8 cellular contexts compared by ENCODE assay signal in the genomic region with DNA sequence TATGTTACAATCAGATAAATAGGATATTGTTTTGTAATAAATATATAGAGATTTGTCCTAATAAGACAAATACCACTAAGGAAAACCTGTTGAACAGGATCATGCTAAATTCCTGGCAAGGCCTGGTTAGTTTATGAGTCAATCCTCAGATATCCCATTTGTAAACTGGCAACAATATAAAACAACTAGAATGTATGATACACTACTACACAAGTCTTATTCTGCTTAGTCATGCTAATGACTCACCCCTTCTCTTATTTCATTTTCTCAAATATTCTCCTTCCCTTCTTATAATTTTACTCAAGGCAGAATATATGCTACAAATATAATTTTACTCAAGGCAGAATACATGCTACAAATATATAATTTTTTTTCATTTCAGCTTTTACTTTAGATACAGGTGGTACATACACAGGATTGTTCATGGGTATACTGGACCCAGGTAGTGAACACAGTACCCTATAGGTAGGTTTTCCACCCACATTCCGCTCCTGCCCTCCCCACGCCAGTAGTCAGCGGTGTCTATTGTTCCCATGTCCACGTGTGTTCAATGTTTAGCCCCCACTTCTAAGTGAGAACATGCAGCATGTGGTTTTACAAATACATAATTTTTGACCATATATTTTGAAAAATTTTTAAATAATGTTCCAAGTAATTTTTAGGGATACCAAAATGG. TPM values are rescaled to one million over a fixed set of nuclear protein-coding genes. Genes with fewer than 3 reads are reported as not detected.
DNase-seq lines count a peak whose midpoint lies in the region; ATAC-seq, FAIRE-seq and TF ChIP-seq lines count a peak whose summit lies in the region.

No MANE protein-coding gene starts in this region.

- TF ChIP-seq POLR2A in A549 (IDR thresholded peaks at IDR 0.05; ENCODE audit: low read length): no peak

- H3K9me2 ChIP-seq in Karpas-422 (replicated peaks; ENCODE audit: insufficient read depth, low read length): no peaks in the 10 kb centered on the region

- POLR2A ChIA-PET in A549 (lab: Yijun Ruan, JAX): no interaction called here

- CTCF ChIA-PET in A549 (lab: Yijun Ruan, JAX): interaction anchor here (1.5 kb wide), 1 partner anchor 14 kb away, joined by 5 read pairs; no protein-coding TSS in a partner anchor

- DNase-seq in A549 (ENCODE audit: low read depth in 1 of 2, low spot score in 1 of 2): peak; percentile 87 to 89
- no peak for DNase-seq in Karpas-422
- DNase-seq in bronchial epithelial cell (ENCODE audit: low read depth): peak; percentile 99
- no peak for DNase-seq in lung (ENCODE audit: low spot score)
- DNase-seq in activated naive CD4-positive, alpha-beta T cell treated with Interleukin-2 at 50 U/mL for 16 hours: no peak
- DNase-seq in SHP77 treated with DMSO at 0.1 percent for 48 hours (lab: John Stamatoyannopoulos, UW): no peak

- H3K27ac ChIP-seq in A549: peak overlapping the region; percentile 92
- H3K27ac ChIP-seq in Karpas-422 (ENCODE audit: low read length): peak overlapping the region; percentile 31; the same call in 1 of the 2 replicates
- H3K27ac ChIP-seq in lung (ENCODE audit: low read depth in 1 of 2, low read length in 1 of 2): peak overlapping the region; percentile 79 to 80

- H2AFZ ChIP-seq in Karpas-422 (ENCODE audit: low read length): no peak overlapping the region

- peak overlapping the region; percentile 84 for H3K4me2 ChIP-seq in A549
- no peak overlapping the region for H3K4me2 ChIP-seq in Karpas-422 (ENCODE audit: low read depth, low read length, poor library complexity, severe bottlenecking)

- H3K36me3 ChIP-seq in Karpas-422 (ENCODE audit: insufficient read depth, low read length) (peaks cover 39% of the 10 kb centered on the region; the same call in 1 of the 2 replicates), bronchial epithelial cell (ENCODE audit: control insufficient read depth, insufficient read depth, low read length) (peaks cover 8% of the 10 kb centered on the region), lung (ENCODE audit: control insufficient read depth in 2 of 2, insufficient read depth in 2 of 2, low read length in 2 of 2) (peaks cover 10 to 12% of the 10 kb centered on the region in 2 donors)

- TF ChIP-seq EP300 in A549 (IDR thresholded peaks at IDR 0.05): peak in 1 of 2 experiments; percentile 26; a peak in 2 of 5 replicates

- H3K79me2 ChIP-seq in Karpas-422 (ENCODE audit: low read length): peaks cover 87% of the 10 kb centered on the region

- peaks cover 67% of the 10 kb centered on the region for H3K4me1 ChIP-seq in A549
- peaks cover 36% of the 10 kb centered on the region for H3K4me1 ChIP-seq in Karpas-422 (ENCODE audit: low read length)
- peaks cover 5 to 18% of the 10 kb centered on the region in 2 donors for H3K4me1 ChIP-seq in lung (ENCODE audit: control insufficient read depth in 2 of 2, insufficient read depth in 2 of 2, low read length in 2 of 2)

- FAIRE-seq in A549 (lab: Jason Lieb, UNC): peak; percentile 23
- no peak for FAIRE-seq in bronchial epithelial cell (lab: Jason Lieb, UNC)

- H3K4me3 ChIP-seq in A549 (peak overlapping the region; percentile 4; the same call in 1 of the 3 replicates), Karpas-422 (ENCODE audit: low read length) (no peak overlapping the region), bronchial epithelial cell (ENCODE audit: low read depth, low read length) (no peak overlapping the region), lung (no peak overlapping the region)

- no peak for TF ChIP-seq RAD21 in A549 (conservative IDR thresholded peaks at IDR 0.05 in 1 of 2, IDR thresholded peaks at IDR 0.05 in 1 of 2)

- WGBS in A549 (ENCODE audit: missing lambda C conversion rate): 16% methylated on average over 4 of the region's 4 CpGs
- WGBS in lung, 2 donors: 88 to 93% methylated on average over 4 of the region's 4 CpGs

- peak; percentile 87 to 91 for ATAC-seq in A549
- ATAC-seq in lung (ENCODE audit: insufficient read depth, low FRiP score): peak; percentile 81
- no peak for ATAC-seq in GM18870 (IDR thresholded peaks at IDR 0.05; ENCODE audit: unreplicated experiment)
- no peak for ATAC-seq in HG02885 (IDR thresholded peaks at IDR 0.05; ENCODE audit: poor library complexity, unreplicated experiment)

- H3K27me3 ChIP-seq in Karpas-422 (ENCODE audit: low read length) (no peaks in the 10 kb centered on the region), bronchial epithelial cell (ENCODE audit: control insufficient read depth, insufficient read depth, low read length) (no peaks in the 10 kb centered on the region), lung (ENCODE audit: control insufficient read depth, insufficient read depth) (no peaks in the 10 kb centered on the region)

- no peak for TF ChIP-seq CTCF in A549 (IDR thresholded peaks at IDR 0.05)
- TF ChIP-seq CTCF in bronchial epithelial cell (IDR thresholded peaks at IDR 0.05; ENCODE audit: insufficient read depth, low read length, severe bottlenecking): no peak
- no peak for TF ChIP-seq CTCF in lung (IDR thresholded peaks at IDR 0.05; ENCODE audit: control extremely low read depth, extremely low read depth)

- no peaks in the 10 kb centered on the region for H3K9me3 ChIP-seq in A549
- no peaks in the 10 kb centered on the region for H3K9me3 ChIP-seq in Karpas-422 (ENCODE audit: low read length)
- H3K9me3 ChIP-seq in lung (ENCODE audit: control insufficient read depth in 2 of 2, insufficient read depth in 1 of 2, low read length in 1 of 2): no peaks in the 10 kb centered on the region

- peaks cover 26% of the 10 kb centered on the region for H4K20me1 ChIP-seq in Karpas-422 (ENCODE audit: insufficient read depth, low read depth, low read length)

- no peak overlapping the region for H3K9ac ChIP-seq in Karpas-422 (ENCODE audit: low read length)

TF ChIP-seq in A549, 52 proteins besides CTCF, POLR2A, EP300 and RAD21 (continues in another document):
- TF ChIP-seq TP53 (CRISPR knock-in tag; IDR thresholded peaks at IDR 0.05): peak; percentile 18; the same call in 1 of the 2 replicates
- peak; percentile 96 for TF ChIP-seq JUNB (IDR thresholded peaks at IDR 0.05)
- peak; percentile 98 for TF ChIP-seq FOSL2 (IDR thresholded peaks at IDR 0.05)
- TF ChIP-seq FOSL2 (CRISPR knock-in tag; IDR thresholded peaks at IDR 0.05): peak; percentile 99
- peak; percentile 60; the same call in 1 of the 2 replicates for TF ChIP-seq GATA3 (IDR thresholded peaks at IDR 0.05; ENCODE audit: borderline replicate concordance)
- peak; percentile 100 for TF ChIP-seq MAFK (IDR thresholded peaks at IDR 0.05; ENCODE audit: partially characterized antibody)
- no peak for TF ChIP-seq EHF (CRISPR knock-in tag; IDR thresholded peaks at IDR 0.05)
- TF ChIP-seq, protein P1, sequence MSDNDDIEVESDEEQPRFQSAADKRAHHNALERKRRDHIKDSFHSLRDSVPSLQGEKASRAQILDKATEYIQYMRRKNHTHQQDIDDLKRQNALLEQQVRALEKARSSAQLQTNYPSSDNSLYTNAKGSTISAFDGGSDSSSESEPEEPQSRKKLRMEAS (IDR thresholded peaks at IDR 0.05): peak; percentile 36; the same call in 1 of the 2 replicates
- TF ChIP-seq RCOR1 (IDR thresholded peaks at IDR 0.05; ENCODE audit: low read depth, low read length): no peak
- TF ChIP-seq JUN (IDR thresholded peaks at IDR 0.05): peak; percentile 13 to 70; a peak in 1 of 5 replicates
- TF ChIP-seq CEBPB (IDR thresholded peaks at IDR 0.05): peak in 1 of 2 experiments; percentile 46; a peak in 2 of 4 replicates
- TF ChIP-seq NFE2L2 (conservative IDR thresholded peaks at IDR 0.05; ENCODE audit: low read length): peak; percentile 96

RNA-seq across cellular contexts. Expression of a gene that starts 6.3 kb away (rescaled TPM):
- polyA plus RNA-seq in A549 (2011; rRNA removed) (62.6 and 73.0 TPM in 2 replicates), A549 (2017; fragmentation: RNase III; extraction: RNeasy Plus Mini Kit Qiagen cat#74134 plus additional on column Dnase treatment) (46.7 to 50.4 TPM (median 47.5 TPM) in 3 replicates), lung (10 to 100 TPM; 22.6 to 32.9 TPM)
- polyA plus RNA-seq in A549 (2012; cell fraction: cytosol; rRNA removed): 32.0 and 35.8 TPM in 2 replicates
- 36.7 and 48.6 TPM in 2 replicates for polyA plus RNA-seq in A549 (2012; cell fraction: nucleus; rRNA removed)
- 47.4 and 47.8 TPM in 2 replicates for polyA minus RNA-seq in A549 (2011; rRNA and poly(A)+ RNA removed)
- 18.8 and 19.6 TPM in 2 replicates for total RNA-seq in Karpas-422 (2014; rRNA removed; shearing (Covaris generic); ENCODE audit: low replicate concordance)
- total RNA-seq in bronchial epithelial cell (31.9 and 53.2 TPM in 2 replicates), lung (10 to 100 TPM; 25.3 to 30.1 TPM)

RNA-seq across cellular contexts. Expression of a gene that starts 17.3 kb away (rescaled TPM):
- polyA plus RNA-seq in A549 (2011; rRNA removed) (0.83 and 1.0 TPM in 2 replicates), A549 (2017; fragmentation: RNase III; extraction: RNeasy Plus Mini Kit Qiagen cat#74134 plus additional on column Dnase treatment) (2.6 to 3.4 TPM (median 3.3 TPM) in 3 replicates), lung (1 to 10 TPM; 2.5 to 2.6 TPM)
- polyA plus RNA-seq in A549 (2012; cell fraction: cytosol; rRNA removed): 0.79 and 1.3 TPM in 2 replicates
- polyA plus RNA-seq in A549 (2012; cell fraction: nucleus; rRNA removed): 1.4 and 1.5 TPM in 2 replicates
- 1.2 and 1.8 TPM in 2 replicates for polyA minus RNA-seq in A549 (2011; rRNA and poly(A)+ RNA removed)
- not detected in 2 replicates for total RNA-seq in Karpas-422 (2014; rRNA removed; shearing (Covaris generic); ENCODE audit: low replicate concordance)
- total RNA-seq in bronchial epithelial cell (under 0.01 TPM in 2 replicates), lung (1 to 10 TPM; 2.8 to 9.2 TPM)

RNA-seq across cellular contexts. Expression of a gene that starts 42.8 kb away (rescaled TPM):
- polyA plus RNA-seq in A549 (2011; rRNA removed) (0.06 and 0.16 TPM in 2 replicates), A549 (2017; fragmentation: RNase III; extraction: RNeasy Plus Mini Kit Qiagen cat#74134 plus additional on column Dnase treatment) (0.13 TPM in 1 of 3 replicates, not detected in the others), lung (under 1 TPM; 0.02 to 0.10 TPM)
- polyA plus RNA-seq in A549 (2012; cell fraction: cytosol; rRNA removed): 0.05 TPM in 1 of 2 replicates, not detected in the other
- polyA plus RNA-seq in A549 (2012; cell fraction: nucleus; rRNA removed): not detected in 2 replicates
- 0.54 TPM in 1 of 2 replicates, not detected in the other for polyA minus RNA-seq in A549 (2011; rRNA and poly(A)+ RNA removed)
- 0.89 and 0.97 TPM in 2 replicates for total RNA-seq in Karpas-422 (2014; rRNA removed; shearing (Covaris generic); ENCODE audit: low replicate concordance)
- total RNA-seq in bronchial epithelial cell (not detected in 2 replicates), lung (not detected)

Comparison
In these comparisons a context has a peak if more than half of its experiments do, and no peak if none do; other contexts are left out.
1. ATAC-seq: peak in A549 (2 of 2) and lung (single experiment); none in GM18870 (single experiment) and HG02885 (single experiment).
2. DNase-seq: peak in A549 (2 of 2) and bronchial epithelial cell (single experiment); none in Karpas-422 (single experiment), lung (single experiment), activated naive CD4-positive, alpha-beta T cell treated with Interleukin-2 at 50 U/mL for 16 hours (single experiment) and SHP77 treated with DMSO at 0.1 percent for 48 hours (single experiment).
3. H3K27ac ChIP-seq: peak in every context shown above with its lines; median percentile 92 in A549; 80 in lung; 31 in Karpas-422.